Comparison of ENCODE assay signal across 1 cellular context in the genomic region with DNA sequence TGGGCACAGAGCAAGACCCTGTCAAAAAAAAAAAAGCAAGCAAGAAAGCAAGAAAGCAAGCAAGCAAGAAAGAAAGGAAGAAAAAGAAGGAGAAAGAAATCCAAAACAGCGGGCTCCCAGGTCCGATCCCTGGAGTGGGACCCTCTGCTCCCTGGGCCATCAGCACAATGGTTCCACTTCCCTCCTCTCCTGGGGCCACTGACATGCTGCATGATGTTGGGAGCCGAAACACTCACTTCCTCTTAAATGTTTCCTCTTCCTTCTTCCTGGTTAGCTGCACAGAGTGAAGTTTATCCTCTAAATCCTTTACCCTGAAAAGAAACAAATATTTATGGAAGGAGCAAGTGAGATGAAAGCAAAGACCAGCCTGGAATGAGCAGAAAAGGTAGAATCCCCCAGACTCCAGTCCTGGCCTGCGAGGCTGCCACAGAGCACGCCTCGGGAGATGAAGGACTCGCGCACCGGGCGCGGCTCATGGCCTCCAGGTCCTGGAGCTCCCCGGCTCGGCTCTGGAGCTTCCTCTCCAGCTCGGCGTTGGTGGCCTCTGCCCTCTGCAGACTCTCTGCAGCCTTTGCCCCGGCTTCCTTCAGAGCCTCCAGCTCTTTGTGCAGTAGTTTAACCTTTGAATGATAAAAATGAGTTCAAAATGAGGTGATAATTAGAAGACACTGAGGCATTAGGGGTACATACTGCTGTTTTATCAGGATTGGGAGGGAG.
TF ChIP-seq lines count a peak whose summit lies in the region.

No MANE protein-coding gene starts in this region.

TF ChIP-seq in HepG2, 621 proteins besides CTCF, POLR2A, EP300 and RAD21:
- TF ChIP-seq, protein P1, sequence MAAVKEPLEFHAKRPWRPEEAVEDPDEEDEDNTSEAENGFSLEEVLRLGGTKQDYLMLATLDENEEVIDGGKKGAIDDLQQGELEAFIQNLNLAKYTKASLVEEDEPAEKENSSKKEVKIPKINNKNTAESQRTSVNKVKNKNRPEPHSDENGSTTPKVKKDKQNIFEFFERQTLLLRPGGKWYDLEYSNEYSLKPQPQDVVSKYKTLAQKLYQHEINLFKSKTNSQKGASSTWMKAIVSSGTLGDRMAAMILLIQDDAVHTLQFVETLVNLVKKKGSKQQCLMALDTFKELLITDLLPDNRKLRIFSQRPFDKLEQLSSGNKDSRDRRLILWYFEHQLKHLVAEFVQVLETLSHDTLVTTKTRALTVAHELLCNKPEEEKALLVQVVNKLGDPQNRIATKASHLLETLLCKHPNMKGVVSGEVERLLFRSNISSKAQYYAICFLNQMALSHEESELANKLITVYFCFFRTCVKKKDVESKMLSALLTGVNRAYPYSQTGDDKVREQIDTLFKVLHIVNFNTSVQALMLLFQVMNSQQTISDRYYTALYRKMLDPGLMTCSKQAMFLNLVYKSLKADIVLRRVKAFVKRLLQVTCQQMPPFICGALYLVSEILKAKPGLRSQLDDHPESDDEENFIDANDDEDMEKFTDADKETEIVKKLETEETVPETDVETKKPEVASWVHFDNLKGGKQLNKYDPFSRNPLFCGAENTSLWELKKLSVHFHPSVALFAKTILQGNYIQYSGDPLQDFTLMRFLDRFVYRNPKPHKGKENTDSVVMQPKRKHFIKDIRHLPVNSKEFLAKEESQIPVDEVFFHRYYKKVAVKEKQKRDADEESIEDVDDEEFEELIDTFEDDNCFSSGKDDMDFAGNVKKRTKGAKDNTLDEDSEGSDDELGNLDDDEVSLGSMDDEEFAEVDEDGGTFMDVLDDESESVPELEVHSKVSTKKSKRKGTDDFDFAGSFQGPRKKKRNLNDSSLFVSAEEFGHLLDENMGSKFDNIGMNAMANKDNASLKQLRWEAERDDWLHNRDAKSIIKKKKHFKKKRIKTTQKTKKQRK (IDR thresholded peaks at IDR 0.05; ENCODE audit: low read length) = no peak
- TF ChIP-seq ZNF839 (CRISPR knock-in tag; IDR thresholded peaks at IDR 0.05; ENCODE audit: borderline replicate concordance) (no peak), SAP130 (CRISPR knock-in tag; IDR thresholded peaks at IDR 0.05; ENCODE audit: low read depth) (no peak)
